In the genomic region with DNA sequence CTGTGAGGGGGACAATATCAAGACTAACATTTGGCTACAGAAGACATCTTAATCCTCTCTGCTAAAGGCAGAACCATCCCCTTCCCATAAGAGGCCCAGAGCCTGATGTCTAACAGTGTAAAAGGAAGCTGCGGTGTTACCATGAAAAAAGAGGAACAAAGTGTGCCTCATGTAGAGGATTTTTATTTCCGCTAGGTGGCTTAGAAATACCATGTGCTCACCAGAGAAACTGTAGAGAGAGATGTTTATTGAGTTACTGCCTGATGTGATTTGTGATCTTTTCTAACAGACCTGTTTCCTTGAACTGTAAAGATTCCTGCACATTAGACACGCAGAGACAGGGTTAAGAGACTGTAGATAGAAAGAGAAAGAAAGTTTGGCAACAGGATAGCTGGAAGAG, we compare ENCODE assay signal across 9 cellular contexts. TPM values are rescaled to one million over a fixed set of nuclear protein-coding genes. Genes with fewer than 3 reads are reported as not detected.
A peak's percentile ranks its signal among the peaks of the same experiment; 100 is the strongest.
DNase-seq lines count a peak whose midpoint lies in the region; ATAC-seq, FAIRE-seq and TF ChIP-seq lines count a peak whose summit lies in the region.
"Had no signal": no experiment of that assay in that cellular context is flagged by ENCODE, and none has a peak within 500 bp of the region (broad histone marks: within the 10 kb centered on the region; RNA-seq: fewer than 3 reads in every experiment).

No MANE protein-coding gene starts in this region.

- H3K4me3 ChIP-seq in PC-3 (ENCODE audit: low read length) (no peak overlapping the region), keratinocyte (ENCODE audit: control insufficient read depth in 2 of 3, extremely low read depth in 1 of 3, insufficient read depth in 2 of 3, low read depth in 1 of 3, low read length in 3 of 3) (no peak overlapping the region)

- no TSS peak for BruUV-seq in PC-3 (replicated peaks; lab: Mats Ljungman, UMichigan)

- no peak for DNase-seq in GM12892 (ENCODE audit: insufficient read length)
- peak; percentile 56 for DNase-seq in PC-3
- DNase-seq in keratinocyte (ENCODE audit: low read depth, low spot score): no peak
- no peak for DNase-seq in activated naive CD4-positive, alpha-beta T cell treated with Interleukin-2 at 50 U/mL for 16 hours
- no peak for DNase-seq in activated CD4-positive, alpha-beta memory T cell treated with anti-CD3 and anti-CD28 coated beads for 36 hours
- no peak for DNase-seq in CD4-positive, alpha-beta T cell
- no peak for DNase-seq in COR-L47 (lab: John Stamatoyannopoulos, UW)

- no peaks in the 10 kb centered on the region for H3K4me1 ChIP-seq in PC-3 (ENCODE audit: insufficient read depth, low read length)
- no peaks in the 10 kb centered on the region for H3K4me1 ChIP-seq in keratinocyte (ENCODE audit: control insufficient read depth, extremely low read depth, insufficient read depth, low read length)

- H3K4me1 Mint-ChIP-seq in activated CD4-positive, alpha-beta memory T cell treated with anti-CD3 and anti-CD28 coated beads for 36 hours (ENCODE audit: low read depth): peaks cover 3% of the 10 kb centered on the region
- peaks cover 5% of the 10 kb centered on the region for H3K4me1 Mint-ChIP-seq in CD4-positive, alpha-beta T cell (ENCODE audit: low read depth)

- ATAC-seq in HG02623 (IDR thresholded peaks at IDR 0.05; ENCODE audit: unreplicated experiment) (peak; percentile 99), PC-3 (peak; percentile 85)
- ATAC-seq in CD4-positive, alpha-beta T cell (ENCODE audit: poor library complexity): no peak

- H3K27me3 ChIP-seq in PC-3 (ENCODE audit: low read length): peaks cover 13% of the 10 kb centered on the region; the same call in 1 of the 2 replicates
- no peaks in the 10 kb centered on the region for H3K27me3 ChIP-seq in keratinocyte (ENCODE audit: control insufficient read depth, extremely low read depth, insufficient read depth, low read length)
- no peaks in the 10 kb centered on the region for H3K27me3 ChIP-seq in CD4-positive, alpha-beta T cell (ENCODE audit: control insufficient read depth, insufficient read depth, low read length)

- dilution Hi-C loops in keratinocyte (cut with MboI; ENCODE audit: extremely low pct_ligation_motif_present, low sequenced_read_pairs): no loop called here

- no peak for TF ChIP-seq POLR2A in GM12892 (IDR thresholded peaks at IDR 0.05; ENCODE audit: low read depth, low read length)

- H3K79me2 ChIP-seq in PC-3 (ENCODE audit: low read length) (no peaks in the 10 kb centered on the region), keratinocyte (ENCODE audit: control insufficient read depth, insufficient read depth, low read length) (no peaks in the 10 kb centered on the region)

- H3F3A ChIP-seq in PC-3 (ENCODE audit: low read length, unreplicated experiment): no peaks in the 10 kb centered on the region

- POLR2A ChIA-PET in PC-3 (lab: Charles Lee; ENCODE audit: unreplicated experiment): no interaction called here
- POLR2A ChIA-PET in activated CD4-positive, alpha-beta memory T cell treated with anti-CD3 and anti-CD28 coated beads for 36 hours (lab: Charles Lee): no interaction called here
- POLR2A ChIA-PET in CD4-positive, alpha-beta T cell (lab: Charles Lee): no interaction called here

- no peaks in the 10 kb centered on the region for H3K9me2 ChIP-seq in PC-3 (replicated peaks; ENCODE audit: low read length)

- H3K9ac ChIP-seq in PC-3 (ENCODE audit: low read length): no peak overlapping the region
- no peak overlapping the region for H3K9ac ChIP-seq in keratinocyte (ENCODE audit: control insufficient read depth, extremely low read depth, insufficient read depth, low read length)

- no peaks in the 10 kb centered on the region for H3K9me3 Mint-ChIP-seq in activated CD4-positive, alpha-beta memory T cell treated with anti-CD3 and anti-CD28 coated beads for 36 hours
- H3K9me3 Mint-ChIP-seq in CD4-positive, alpha-beta T cell: no peaks in the 10 kb centered on the region

- no peak overlapping the region for H3K4me3 Mint-ChIP-seq in activated CD4-positive, alpha-beta memory T cell treated with anti-CD3 and anti-CD28 coated beads for 36 hours
- H3K4me3 Mint-ChIP-seq in CD4-positive, alpha-beta T cell: no peak overlapping the region

- FAIRE-seq in GM12892 (lab: Jason Lieb, UNC): peak; percentile 81
- no peak for FAIRE-seq in keratinocyte (lab: Jason Lieb, UNC)

- H3K27me3 Mint-ChIP-seq in activated CD4-positive, alpha-beta memory T cell treated with anti-CD3 and anti-CD28 coated beads for 36 hours: no peaks in the 10 kb centered on the region
- no peaks in the 10 kb centered on the region for H3K27me3 Mint-ChIP-seq in CD4-positive, alpha-beta T cell

- H3K27ac ChIP-seq in PC-3 (ENCODE audit: low read length): no peak overlapping the region
- no peak overlapping the region for H3K27ac ChIP-seq in keratinocyte (ENCODE audit: control insufficient read depth, insufficient read depth, low read length)
- no peak overlapping the region for H3K27ac ChIP-seq in CD4-positive, alpha-beta T cell (ENCODE audit: low read depth, low read length)

- H3K9me3 ChIP-seq in PC-3 (ENCODE audit: low read length) (no peaks in the 10 kb centered on the region), keratinocyte (ENCODE audit: control insufficient read depth, low read depth, low read length) (no peaks in the 10 kb centered on the region)
- no peaks in the 10 kb centered on the region for H3K9me3 ChIP-seq in CD4-positive, alpha-beta T cell (ENCODE audit: control insufficient read depth, low read length)

- intact Hi-C loops in PC-3 (cut with micrococcal nuclease): loop anchor here (1.0 to 5.0 kb wide), 3 partner anchors 141 to 384 kb away; no protein-coding TSS in a partner anchor
- intact Hi-C loops in activated CD4-positive, alpha-beta memory T cell treated with anti-CD3 and anti-CD28 coated beads for 36 hours (cut with micrococcal nuclease): loop anchor here (1.0 kb wide), 2 partner anchors 141 to 149 kb away; no protein-coding TSS in a partner anchor
- intact Hi-C loops in CD4-positive, alpha-beta T cell (cut with DNase I, micrococcal nuclease): loop anchor here in 1 of 2 experiments (10.0 kb wide), 1 partner anchor 396 kb away; no protein-coding TSS in a partner anchor

- H4K20me1 ChIP-seq in PC-3 (ENCODE audit: low read length) (no peaks in the 10 kb centered on the region), keratinocyte (ENCODE audit: control insufficient read depth, extremely low read depth, insufficient read depth, low read length) (no peaks in the 10 kb centered on the region)

- TF ChIP-seq CTCF in PC-3 (conservative IDR thresholded peaks at IDR 0.05; ENCODE audit: low read depth, low read length) (peak; percentile 65), keratinocyte (optimal IDR thresholded peaks at IDR 0.05 in 1 of 3, IDR thresholded peaks at IDR 0.05 in 1 of 3, conservative IDR thresholded peaks at IDR 0.05 in 1 of 3; ENCODE audit: extremely low read depth in 1 of 3, insufficient read depth in 2 of 3, low read length in 3 of 3) (peak in 2 of 3 experiments; percentile 29 to 33)
- no peak for TF ChIP-seq CTCF in CD4-positive, alpha-beta T cell (IDR thresholded peaks at IDR 0.05)

- CTCF ChIA-PET in PC-3 (lab: Charles Lee): interaction anchor here (1.0 kb wide), 1 partner anchor 141 kb away, joined by 3 read pairs; no protein-coding TSS in a partner anchor
- CTCF ChIA-PET in activated CD4-positive, alpha-beta memory T cell treated with anti-CD3 and anti-CD28 coated beads for 36 hours (lab: Charles Lee): interaction anchor here (0.6 to 1.0 kb wide), 2 partner anchors 406 to 512 kb away, joined by 3 read pairs; no protein-coding TSS in a partner anchor
- CTCF ChIA-PET in CD4-positive, alpha-beta T cell (lab: Charles Lee): no interaction called here

- no peaks in the 10 kb centered on the region for H3K9me1 ChIP-seq in keratinocyte (ENCODE audit: control insufficient read depth, extremely low read depth, insufficient read depth, low read length)

- H2AFZ ChIP-seq in PC-3 (ENCODE audit: low read length) (no peak overlapping the region), keratinocyte (ENCODE audit: control insufficient read depth, low read length) (no peak overlapping the region)

- no peaks in the 10 kb centered on the region for H3K36me3 ChIP-seq in PC-3 (ENCODE audit: low read depth, low read length)
- no peaks in the 10 kb centered on the region for H3K36me3 ChIP-seq in keratinocyte (ENCODE audit: control insufficient read depth in 2 of 2, extremely low read depth in 1 of 2, insufficient read depth in 2 of 2, low read length in 2 of 2)

- no peaks in the 10 kb centered on the region for H3K36me3 Mint-ChIP-seq in activated CD4-positive, alpha-beta memory T cell treated with anti-CD3 and anti-CD28 coated beads for 36 hours
- H3K36me3 Mint-ChIP-seq in CD4-positive, alpha-beta T cell (ENCODE audit: low read depth): no peaks in the 10 kb centered on the region

- H3K4me2 ChIP-seq in PC-3 (ENCODE audit: low read length) (no peak overlapping the region), keratinocyte (ENCODE audit: control insufficient read depth, extremely low read depth, insufficient read depth, low read depth, low read length) (no peak overlapping the region)

- no peak overlapping the region for H3K27ac Mint-ChIP-seq in activated CD4-positive, alpha-beta memory T cell treated with anti-CD3 and anti-CD28 coated beads for 36 hours
- no peak overlapping the region for H3K27ac Mint-ChIP-seq in CD4-positive, alpha-beta T cell

RNA-seq across cellular contexts. Expression of a gene that starts 22.1 kb away (rescaled TPM):
- polyA plus RNA-seq in GM12892 (2012; ENCODE audit: missing spikeins): not detected
- not detected in 2 replicates for total RNA-seq in PC-3 (2014; rRNA removed)
- polyA plus RNA-seq in keratinocyte: not detected in 3 replicates
- not detected for polyA plus RNA-seq in keratinocyte (2011; ENCODE audit: low read depth)
- not detected in 2 replicates for polyA plus RNA-seq in keratinocyte (2011; cell fraction: cytosol; rRNA removed)
- polyA plus RNA-seq in keratinocyte (2011; cell fraction: nucleus; rRNA removed): not detected in 2 replicates
- not detected in 2 replicates for polyA plus RNA-seq in keratinocyte (2012; ENCODE audit: low replicate concordance)
- polyA minus RNA-seq in keratinocyte: not detected in 3 replicates
- not detected for polyA minus RNA-seq in keratinocyte (2011; cell fraction: cytosol; rRNA and poly(A)+ RNA removed)
- polyA minus RNA-seq in keratinocyte (2011; cell fraction: nucleus; rRNA and poly(A)+ RNA removed): not detected in 2 replicates
- not detected for total RNA-seq in activated CD4-positive, alpha-beta memory T cell treated with anti-CD3 and anti-CD28 coated beads for 36 hours
- total RNA-seq in CD4-positive, alpha-beta T cell: not detected
- total RNA-seq: glomerular endothelial cell had no signal

RNA-seq across cellular contexts. Expression of a gene that starts 41.3 kb away (rescaled TPM):
- not detected for polyA plus RNA-seq in GM12892 (2012; ENCODE audit: missing spikeins)
- not detected in 2 replicates for total RNA-seq in PC-3 (2014; rRNA removed)
- not detected in 3 replicates for polyA plus RNA-seq in keratinocyte
- not detected for polyA plus RNA-seq in keratinocyte (2011; ENCODE audit: low read depth)
- polyA plus RNA-seq in keratinocyte (2011; cell fraction: cytosol; rRNA removed): not detected in 2 replicates
- polyA plus RNA-seq in keratinocyte (2011; cell fraction: nucleus; rRNA removed): not detected in 2 replicates
- polyA plus RNA-seq in keratinocyte (2012; ENCODE audit: low replicate concordance): not detected in 2 replicates
- polyA minus RNA-seq in keratinocyte: not detected in 3 replicates
- not detected for polyA minus RNA-seq in keratinocyte (2011; cell fraction: cytosol; rRNA and poly(A)+ RNA removed)
- polyA minus RNA-seq in keratinocyte (2011; cell fraction: nucleus; rRNA and poly(A)+ RNA removed): not detected in 2 replicates
- not detected for total RNA-seq in activated CD4-positive, alpha-beta memory T cell treated with anti-CD3 and anti-CD28 coated beads for 36 hours
- not detected for total RNA-seq in CD4-positive, alpha-beta T cell
- total RNA-seq: glomerular endothelial cell had no signal

RNA-seq across cellular contexts. Expression of a gene that starts 58.0 kb away (rescaled TPM):
- polyA plus RNA-seq in GM12892 (2012; ENCODE audit: missing spikeins): not detected
- total RNA-seq in PC-3 (2014; rRNA removed): not detected in 2 replicates
- not detected in 3 replicates for polyA plus RNA-seq in keratinocyte
- polyA plus RNA-seq in keratinocyte (2011; ENCODE audit: low read depth): not detected
- not detected in 2 replicates for polyA plus RNA-seq in keratinocyte (2011; cell fraction: cytosol; rRNA removed)
- polyA plus RNA-seq in keratinocyte (2011; cell fraction: nucleus; rRNA removed): not detected in 2 replicates
- not detected in 2 replicates for polyA plus RNA-seq in keratinocyte (2012; ENCODE audit: low replicate concordance)
- not detected in 3 replicates for polyA minus RNA-seq in keratinocyte
- not detected for polyA minus RNA-seq in keratinocyte (2011; cell fraction: cytosol; rRNA and poly(A)+ RNA removed)
- polyA minus RNA-seq in keratinocyte (2011; cell fraction: nucleus; rRNA and poly(A)+ RNA removed): not detected in 2 replicates
- not detected for total RNA-seq in activated CD4-positive, alpha-beta memory T cell treated with anti-CD3 and anti-CD28 coated beads for 36 hours
- total RNA-seq in CD4-positive, alpha-beta T cell: not detected
- total RNA-seq: glomerular endothelial cell had no signal
